Comparison of ENCODE assay signal across 8 cellular contexts in the genomic region with DNA sequence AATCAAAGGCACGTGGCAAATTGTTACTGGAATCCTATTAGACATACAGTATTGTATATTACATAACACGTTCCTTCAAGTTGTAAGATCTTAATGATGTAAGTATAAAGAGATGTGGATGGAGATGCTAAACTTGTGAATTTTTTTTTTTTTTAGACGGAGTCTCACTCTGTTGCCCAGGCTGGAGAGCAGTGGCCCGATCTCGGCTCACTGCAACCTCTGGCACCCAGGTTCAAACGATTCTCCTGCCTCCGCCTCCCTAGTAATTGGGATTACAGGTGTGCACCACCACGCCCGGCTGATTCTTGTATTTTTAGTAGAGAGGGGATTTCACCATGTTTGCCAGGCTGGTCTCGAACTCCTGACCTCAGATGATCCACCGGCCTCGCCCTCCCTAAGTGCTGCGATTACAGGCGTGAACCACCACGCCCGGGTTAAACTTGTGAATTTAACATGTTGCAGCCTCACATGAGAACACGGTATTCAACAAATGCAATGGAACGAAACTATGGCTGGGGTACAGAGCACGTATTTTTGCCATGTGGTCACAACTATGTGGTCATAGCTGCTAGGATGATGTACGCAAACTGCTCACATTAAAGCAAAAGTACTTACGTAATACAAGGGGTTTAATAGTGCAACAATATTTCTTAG. TPM values are rescaled to one million over a fixed set of nuclear protein-coding genes. Genes with fewer than 3 reads are reported as not detected.
DNase-seq lines count a peak whose midpoint lies in the region; ATAC-seq and TF ChIP-seq lines count a peak whose summit lies in the region.

No MANE protein-coding gene starts in this region.

- H3K4me1 ChIP-seq in mesendoderm (ENCODE audit: control insufficient read depth, low read depth, low read length) (peaks cover 5% of the 10 kb centered on the region), testis (peaks cover 14% of the 10 kb centered on the region)

- no CpG with 5 or more reads among the region's 21 CpGs for WGBS in mesendoderm (ENCODE audit: extremely low coverage, insufficient coverage, low lambda C conversion rate)
- 30 to 33% methylated on average over 13 to 21 of the region's 21 CpGs for WGBS in testis, 2 donors

- H3K56ac ChIP-seq in mesendoderm (ENCODE audit: low read length), result peak overlapping the region; percentile 91

- H2BK120ac ChIP-seq in mesendoderm (ENCODE audit: low read depth, low read length), result no peak overlapping the region

- H3K4ac ChIP-seq in mesendoderm (ENCODE audit: low read depth, low read length), result no peak overlapping the region

- no peak overlapping the region for H4K8ac ChIP-seq in mesendoderm (ENCODE audit: low read depth, low read length)

- no peak overlapping the region for H3K23ac ChIP-seq in mesendoderm (ENCODE audit: low read length)

- H3K4me1 Mint-ChIP-seq in chondrocyte (ENCODE audit: low read depth), result peaks cover 32% of the 10 kb centered on the region

- H3K9me3 ChIP-seq in AG04450 (ENCODE audit: control insufficient read depth, insufficient read depth, low read length) (peaks cover 4% of the 10 kb centered on the region; the same call in 1 of the 2 replicates), testis (no peaks in the 10 kb centered on the region)

- peaks cover 4% of the 10 kb centered on the region for H3K36me3 Mint-ChIP-seq in chondrocyte (ENCODE audit: low read depth)

- CTCF ChIA-PET in AG04450 (lab: Charles Lee), result no interaction called here

- H3K79me1 ChIP-seq in mesendoderm (ENCODE audit: low read length), result peaks cover 10% of the 10 kb centered on the region

- peak overlapping the region; percentile 86 for H2AK5ac ChIP-seq in mesendoderm (ENCODE audit: low read length)

- peak; percentile 16 for ATAC-seq in GM18907 (IDR thresholded peaks at IDR 0.05; ENCODE audit: unreplicated experiment)
- ATAC-seq in HG03354 (IDR thresholded peaks at IDR 0.05; ENCODE audit: poor library complexity, severe bottlenecking, unreplicated experiment), result peak; percentile 46

- H3K79me2 ChIP-seq in mesendoderm (ENCODE audit: control insufficient read depth, insufficient read depth, low read length), result peaks cover 28% of the 10 kb centered on the region

- intact Hi-C loops in testis (cut with DNase I; ENCODE audit: low total_unique reads), result no loop called here

- no peak overlapping the region for H2BK5ac ChIP-seq in mesendoderm (ENCODE audit: low read length)

- peak overlapping the region; percentile 100 for H3K27ac Mint-ChIP-seq in chondrocyte (ENCODE audit: unreplicated experiment)

- no peak overlapping the region for H2BK15ac ChIP-seq in mesendoderm (replicated peaks; ENCODE audit: low read depth)

- peak overlapping the region; percentile 96 for H4K5ac ChIP-seq in mesendoderm (ENCODE audit: low read length)

- TF ChIP-seq CTCF in AG04450 (IDR thresholded peaks at IDR 0.05; ENCODE audit: low read depth, low read length) (no peak), VCaP (conservative IDR thresholded peaks at IDR 0.05) (no peak), chondrocyte (IDR thresholded peaks at IDR 0.05) (no peak), testis (IDR thresholded peaks at IDR 0.05) (no peak)

- H3K27ac ChIP-seq in AG04450 (ENCODE audit: low read depth, low read length), result peak overlapping the region; percentile 53
- peak overlapping the region; percentile 94 for H3K27ac ChIP-seq in VCaP
- H3K27ac ChIP-seq in mesendoderm (ENCODE audit: low read depth, low read length), result no peak overlapping the region
- H3K27ac ChIP-seq in testis, result peak overlapping the region in 1 of 2 donors; percentile 94

- peak overlapping the region; percentile 99 for H3K4me3 ChIP-seq in AG04450 (ENCODE audit: low read depth, low read length)
- H3K4me3 ChIP-seq in mesendoderm (ENCODE audit: low read length), result peak overlapping the region; percentile 58
- peak overlapping the region; percentile 95 to 99 for H3K4me3 ChIP-seq in testis

- H3K4me2 ChIP-seq in mesendoderm (ENCODE audit: low read length), result peak overlapping the region; percentile 94

- no peak overlapping the region for H3K18ac ChIP-seq in mesendoderm (ENCODE audit: low read length)

- POLR2A ChIA-PET in AG04450 (lab: Yijun Ruan, JAX), result interaction anchor here (1.0 kb wide), 1 partner anchor 223 kb away, joined by 3 read pairs; a partner anchor contains a TSS

- H3K27me3 ChIP-seq in AG04450 (ENCODE audit: control insufficient read depth, insufficient read depth, low read length) (no peaks in the 10 kb centered on the region), mesendoderm (ENCODE audit: insufficient read depth, low read length, poor library complexity) (no peaks in the 10 kb centered on the region), testis (no peaks in the 10 kb centered on the region)

- H3K27me3 Mint-ChIP-seq in chondrocyte (ENCODE audit: low read depth), result no peaks in the 10 kb centered on the region

- H3K9me3 Mint-ChIP-seq in chondrocyte (ENCODE audit: low read depth), result no peaks in the 10 kb centered on the region

- H3K4me3 Mint-ChIP-seq in chondrocyte (ENCODE audit: unreplicated experiment), result peak overlapping the region; percentile 95

- H3K9ac ChIP-seq in mesendoderm (ENCODE audit: low read length), result peak overlapping the region; percentile 82

- TF ChIP-seq POLR2A in testis (IDR thresholded peaks at IDR 0.05), result no peak

- DNase-seq in AG04450 (ENCODE audit: low read depth, low spot score) (no peak), chondrocyte (ENCODE audit: low spot score) (no peak), mesendoderm (no peak), testis (no peak), NCI-H128 (lab: John Stamatoyannopoulos, UW; ENCODE audit: unreplicated experiment) (no peak)

- H3K36me3 ChIP-seq in mesendoderm (ENCODE audit: control insufficient read depth, insufficient read depth, low read length), result no peaks in the 10 kb centered on the region
- no peaks in the 10 kb centered on the region for H3K36me3 ChIP-seq in testis (ENCODE audit: low read depth, missing control alignments)

RNA-seq across cellular contexts. Expression of a gene that starts 0.8 kb away (rescaled TPM):
- polyA plus RNA-seq in AG04450 (2011; rRNA removed) (28.0 and 31.8 TPM in 2 replicates), testis (ENCODE audit: insufficient read depth, low read depth, low replicate concordance) (59.2 TPM)
- polyA minus RNA-seq in AG04450 (2011; rRNA and poly(A)+ RNA removed), result 28.1 and 45.3 TPM in 2 replicates
- total RNA-seq in chondrocyte (24.1 to 28.6 TPM (median 27.4 TPM) in 3 replicates), testis (10 to 100 TPM; 62.8 to 80.4 TPM)
- 46.5 TPM for polyA plus RNA-seq in mesendoderm (2013, experiment 1 of 2)
- polyA plus RNA-seq in mesendoderm (2013, experiment 2 of 2), result 46.4 TPM

RNA-seq across cellular contexts. Expression of a gene that starts 40.9 kb away (rescaled TPM):
- 0.47 and 0.83 TPM in 2 replicates for polyA plus RNA-seq in AG04450 (2011; rRNA removed)
- 0.14 and 0.26 TPM in 2 replicates for polyA minus RNA-seq in AG04450 (2011; rRNA and poly(A)+ RNA removed)
- total RNA-seq in chondrocyte, result 0.24 to 4.0 TPM (median 3.8 TPM) in 3 replicates
- polyA plus RNA-seq in mesendoderm (2013, experiment 1 of 2), result 0.28 TPM
- 0.31 TPM for polyA plus RNA-seq in mesendoderm (2013, experiment 2 of 2)
- 1 to 10 TPM; 1.9 to 5.4 TPM for total RNA-seq in testis
- 4.4 TPM for polyA plus RNA-seq in testis (ENCODE audit: insufficient read depth, low read depth, low replicate concordance)

RNA-seq across cellular contexts. Expression of a gene that starts 55.2 kb away (rescaled TPM):
- polyA plus RNA-seq in AG04450 (2011; rRNA removed) (26.9 and 44.4 TPM in 2 replicates), testis (ENCODE audit: insufficient read depth, low read depth, low replicate concordance) (65.0 TPM)
- polyA minus RNA-seq in AG04450 (2011; rRNA and poly(A)+ RNA removed), result 5.1 and 11.8 TPM in 2 replicates
- total RNA-seq in chondrocyte (51.7 to 66.3 TPM (median 61.6 TPM) in 3 replicates), testis (10 to 100 TPM; 53.6 to 59.8 TPM)
- polyA plus RNA-seq in mesendoderm (2013, experiment 1 of 2), result 31.3 TPM
- 30.6 TPM for polyA plus RNA-seq in mesendoderm (2013, experiment 2 of 2)
